In genomic region chr16:56984639-56985038, GRCh38 we compare ENCODE assay signal across 12 cellular contexts.
A peak's percentile ranks its signal among the peaks of the same experiment; 100 is the strongest.
DNase-seq lines count a peak whose midpoint lies in the region; ATAC-seq and TF ChIP-seq lines count a peak whose summit lies in the region.
"Had no signal": no experiment of that assay in that cellular context is flagged by ENCODE, and none has a peak within 500 bp of the region (broad histone marks: within the 10 kb centered on the region; RNA-seq: fewer than 3 reads in every experiment).

No MANE protein-coding gene starts in this region.

- H3K4me3 ChIP-seq in mucosa of stomach (ENCODE audit: low read length): no peak overlapping the region
- no peak overlapping the region for H3K4me3 ChIP-seq in brain microvascular endothelial cell (ENCODE audit: low read depth, low read length)
- H3K4me3 ChIP-seq: upper lobe of right lung had no signal

- H3K4me1 ChIP-seq in mucosa of stomach (ENCODE audit: control insufficient read depth, insufficient read depth, low read length): peaks cover 47% of the 10 kb centered on the region

- H3K36me3 ChIP-seq in mucosa of stomach (ENCODE audit: control insufficient read depth, insufficient read depth, low read length) (no peaks in the 10 kb centered on the region), brain microvascular endothelial cell (replicated peaks) (no peaks in the 10 kb centered on the region)
- H3K36me3 ChIP-seq: neutrophil, upper lobe of right lung had no signal

- H3K4me3 Mint-ChIP-seq in T-helper 1 cell treated with Interleukin-12 subunit alpha and Interleukin-12 subunit beta and Interleukin-4 antibody, amounts not matched to agents 30 μg/mL and 1 μg/mL, for 36 hours: no peak overlapping the region
- peak overlapping the region; percentile 96 for H3K4me3 Mint-ChIP-seq in activated naive CD8-positive, alpha-beta T cell

- H3K27me3 ChIP-seq in mucosa of stomach (ENCODE audit: control insufficient read depth, insufficient read depth, low read length) (no peaks in the 10 kb centered on the region), brain microvascular endothelial cell (replicated peaks) (no peaks in the 10 kb centered on the region)
- H3K27me3 ChIP-seq: neutrophil, upper lobe of right lung had no signal

- peaks cover 44% of the 10 kb centered on the region for H3K36me3 Mint-ChIP-seq in T-helper 1 cell treated with Interleukin-12 subunit alpha and Interleukin-12 subunit beta and Interleukin-4 antibody, amounts not matched to agents 30 μg/mL and 1 μg/mL, for 36 hours (ENCODE audit: low read depth)
- peaks cover 33% of the 10 kb centered on the region for H3K36me3 Mint-ChIP-seq in activated naive CD8-positive, alpha-beta T cell

- H3K27ac ChIP-seq in brain microvascular endothelial cell: no peak overlapping the region
- H3K27ac ChIP-seq: neutrophil, upper lobe of right lung had no signal

- peak overlapping the region; percentile 8 for H3K27ac Mint-ChIP-seq in T-helper 1 cell treated with Interleukin-12 subunit alpha and Interleukin-12 subunit beta and Interleukin-4 antibody, amounts not matched to agents 30 μg/mL and 1 μg/mL, for 36 hours
- peak overlapping the region; percentile 100 for H3K27ac Mint-ChIP-seq in activated naive CD8-positive, alpha-beta T cell

- no peaks in the 10 kb centered on the region for H3K9me3 ChIP-seq in mucosa of stomach (ENCODE audit: control insufficient read depth, low read length)
- H3K9me3 ChIP-seq: neutrophil, upper lobe of right lung had no signal

- no peaks in the 10 kb centered on the region for H3K9me3 Mint-ChIP-seq in T-helper 1 cell treated with Interleukin-12 subunit alpha and Interleukin-12 subunit beta and Interleukin-4 antibody, amounts not matched to agents 30 μg/mL and 1 μg/mL, for 36 hours
- H3K9me3 Mint-ChIP-seq in activated naive CD8-positive, alpha-beta T cell (ENCODE audit: low read depth): no peaks in the 10 kb centered on the region

- no peak for DNase-seq in T-helper 1 cell
- peak; percentile 97 for DNase-seq in DMS53 (lab: John Stamatoyannopoulos, UW)
- no peak for DNase-seq in T1000 (lab: John Stamatoyannopoulos, UW)
- no peak for DNase-seq in brain microvascular endothelial cell
- DNase-seq: left colon, OCI-M1, upper lobe of right lung had no signal

- in situ Hi-C loops in brain microvascular endothelial cell (cut with HindIII; ENCODE audit: low pct_ligation_motif_present, low sequenced_read_pairs): no loop called here

- peak overlapping the region; percentile 7 for H3K9ac ChIP-seq in mucosa of stomach (ENCODE audit: low read length)

- TF ChIP-seq CTCF in brain microvascular endothelial cell (IDR thresholded peaks at IDR 0.05; ENCODE audit: low read depth, low read length, missing control alignments): no peak

- ATAC-seq in GM21786 (IDR thresholded peaks at IDR 0.05; ENCODE audit: unreplicated experiment): no peak
- ATAC-seq: left colon, upper lobe of right lung had no signal

- peaks cover 59% of the 10 kb centered on the region for H3K4me1 Mint-ChIP-seq in T-helper 1 cell treated with Interleukin-12 subunit alpha and Interleukin-12 subunit beta and Interleukin-4 antibody, amounts not matched to agents 30 μg/mL and 1 μg/mL, for 36 hours (ENCODE audit: low read depth)
- H3K4me1 Mint-ChIP-seq in activated naive CD8-positive, alpha-beta T cell (ENCODE audit: low read depth): peaks cover 81% of the 10 kb centered on the region

- H3K27me3 Mint-ChIP-seq in T-helper 1 cell treated with Interleukin-12 subunit alpha and Interleukin-12 subunit beta and Interleukin-4 antibody, amounts not matched to agents 30 μg/mL and 1 μg/mL, for 36 hours (ENCODE audit: low read depth): no peaks in the 10 kb centered on the region
- no peaks in the 10 kb centered on the region for H3K27me3 Mint-ChIP-seq in activated naive CD8-positive, alpha-beta T cell
